Comparison of ENCODE assay signal across 8 cellular contexts in genomic region chr17:4583796-4584124, GRCh38. TPM values are rescaled to one million over a fixed set of nuclear protein-coding genes. Genes with fewer than 3 reads are reported as not detected.
DNase-seq lines count a peak whose midpoint lies in the region; ATAC-seq lines count a peak whose summit lies in the region.

No MANE protein-coding gene starts in this region.

- 37% methylated on average over 12 of the region's 15 CpGs for WGBS in mesenchymal stem cell

- H3K4me2 ChIP-seq in mesenchymal stem cell (ENCODE audit: low read length, poor library complexity, severe bottlenecking), result peak overlapping the region; percentile 88

- no peak overlapping the region for H2AK5ac ChIP-seq in mesenchymal stem cell (ENCODE audit: low read length, severe bottlenecking)

- H3K36me3 ChIP-seq in mesenchymal stem cell (ENCODE audit: control insufficient read depth in 1 of 2, insufficient read depth in 2 of 2, low read depth in 1 of 2, low read length in 2 of 2), result no peaks in the 10 kb centered on the region

- no peak overlapping the region for H2BK120ac ChIP-seq in mesenchymal stem cell (ENCODE audit: low read depth, low read length)

- peak overlapping the region in 1 of 2 experiments; percentile 60 for H3K4me3 ChIP-seq in mesenchymal stem cell (ENCODE audit: insufficient read depth in 1 of 2, low read depth in 1 of 2, low read length in 2 of 2)

- H3K4ac ChIP-seq in mesenchymal stem cell (ENCODE audit: low read depth in 1 of 2, low read length in 2 of 2), result no peak overlapping the region

- H3K4me1 ChIP-seq in mesenchymal stem cell (ENCODE audit: control insufficient read depth, insufficient read depth, low read depth, low read length), result peaks cover 33% of the 10 kb centered on the region

- H2BK15ac ChIP-seq in mesenchymal stem cell (ENCODE audit: low read depth, poor library complexity, severe bottlenecking), result no peak overlapping the region

- no peak overlapping the region for H3K9ac ChIP-seq in mesenchymal stem cell (ENCODE audit: low read length)

- H2AFZ ChIP-seq in mesenchymal stem cell (ENCODE audit: low read depth, low read length), result no peak overlapping the region

- peak overlapping the region in 1 of 2 experiments; percentile 37 for H3K18ac ChIP-seq in mesenchymal stem cell (ENCODE audit: low read depth in 1 of 2, low read length in 2 of 2)

- no peak overlapping the region for H3K14ac ChIP-seq in mesenchymal stem cell (ENCODE audit: low read length in 2 of 2)

- H2BK5ac ChIP-seq in mesenchymal stem cell (ENCODE audit: low read depth, low read length, poor library complexity, severe bottlenecking), result no peak overlapping the region

- H3K9me3 ChIP-seq in mesenchymal stem cell (ENCODE audit: control insufficient read depth, low read length), result no peaks in the 10 kb centered on the region

- no peak overlapping the region for H4K8ac ChIP-seq in mesenchymal stem cell (ENCODE audit: low read length)

- no peaks in the 10 kb centered on the region for H3K79me1 ChIP-seq in mesenchymal stem cell (replicated peaks; ENCODE audit: low read length, poor library complexity, severe bottlenecking)

- H3K27me3 ChIP-seq in mesenchymal stem cell (ENCODE audit: control insufficient read depth in 1 of 2, insufficient read depth in 1 of 2, low read length in 2 of 2), result peaks cover 59 to 82% of the 10 kb centered on the region in 2 experiments

- no peak overlapping the region for H3K27ac ChIP-seq in mesenchymal stem cell (ENCODE audit: low read length, poor library complexity, severe bottlenecking)

- no peak overlapping the region for H4K91ac ChIP-seq in mesenchymal stem cell (ENCODE audit: low read length)

- peak overlapping the region in 1 of 2 experiments; percentile 14 for H3K23ac ChIP-seq in mesenchymal stem cell (ENCODE audit: low read length in 2 of 2)

- DNase-seq in Daoy (ENCODE audit: low read depth), result peak; percentile 36
- DNase-seq in NCI-H2171 (lab: John Stamatoyannopoulos, UW), result peak; percentile 53
- peak; percentile 46 for DNase-seq in dermis blood vessel endothelial cell
- peak; percentile 40 for DNase-seq in mesenchymal stem cell
- no peak for DNase-seq in NCI-H1436 (lab: John Stamatoyannopoulos, UW)

- no peak overlapping the region for H2BK12ac ChIP-seq in mesenchymal stem cell (ENCODE audit: low read length in 2 of 2)

- no peak for ATAC-seq in HG02885 (IDR thresholded peaks at IDR 0.05; ENCODE audit: poor library complexity, unreplicated experiment)
- no peak for ATAC-seq in GM18858 (IDR thresholded peaks at IDR 0.05; ENCODE audit: unreplicated experiment)
- no peak for ATAC-seq in HG03565 (IDR thresholded peaks at IDR 0.05; ENCODE audit: unreplicated experiment)

RNA-seq across cellular contexts. Expression of gene SMTNL2, which starts 0.6 kb away (rescaled TPM):
- not detected in 2 replicates for total RNA-seq in Daoy (2014; rRNA removed; shearing (Covaris generic))
- under 0.01 TPM in 1 of 2 replicates, not detected in the other for total RNA-seq in dermis blood vessel endothelial cell
- 0.12 TPM for polyA plus RNA-seq in mesenchymal stem cell (2013, experiment 1 of 2)
- polyA plus RNA-seq in mesenchymal stem cell (2013, experiment 2 of 2), result 0.18 TPM

RNA-seq across cellular contexts. Expression of gene GGT6, which starts 23.4 kb away (rescaled TPM):
- not detected in 2 replicates for total RNA-seq in Daoy (2014; rRNA removed; shearing (Covaris generic))
- total RNA-seq in dermis blood vessel endothelial cell, result not detected in 2 replicates
- not detected for polyA plus RNA-seq in mesenchymal stem cell (2013, experiment 1 of 2)
- polyA plus RNA-seq in mesenchymal stem cell (2013, experiment 2 of 2), result not detected

RNA-seq across cellular contexts. Expression of gene MYBBP1A, which starts 28.6 kb away (rescaled TPM):
- total RNA-seq in Daoy (2014; rRNA removed; shearing (Covaris generic)), result 174 and 179 TPM in 2 replicates
- total RNA-seq in dermis blood vessel endothelial cell, result 32.2 and 52.0 TPM in 2 replicates
- 20.8 TPM for polyA plus RNA-seq in mesenchymal stem cell (2013, experiment 1 of 2)
- 19.7 TPM for polyA plus RNA-seq in mesenchymal stem cell (2013, experiment 2 of 2)

RNA-seq across cellular contexts. Expression of gene ALOX15, which starts 57.7 kb away (rescaled TPM):
- total RNA-seq in Daoy (2014; rRNA removed; shearing (Covaris generic)), result not detected in 2 replicates
- not detected in 2 replicates for total RNA-seq in dermis blood vessel endothelial cell
- 0.01 TPM for polyA plus RNA-seq in mesenchymal stem cell (2013, experiment 1 of 2)
- not detected for polyA plus RNA-seq in mesenchymal stem cell (2013, experiment 2 of 2)
